In genomic region chr15:82248261-82248660, GRCh38 we compare ENCODE assay signal across 8 cellular contexts. TPM values are rescaled to one million over a fixed set of nuclear protein-coding genes. Genes with fewer than 3 reads are reported as not detected.
A peak's percentile ranks its signal among the peaks of the same experiment; 100 is the strongest.
DNase-seq lines count a peak whose midpoint lies in the region; TF ChIP-seq lines count a peak whose summit lies in the region.
"Not testable (repeated sequence)": the region's sequence is repeated elsewhere in the genome, so short reads cannot be mapped to it uniquely, and the experiment has no call there.
"Had no signal": no experiment of that assay in that cellular context is flagged by ENCODE, and none has a peak within 500 bp of the region (broad histone marks: within the 10 kb centered on the region; RNA-seq: fewer than 3 reads in every experiment).

No MANE protein-coding gene starts in this region.

- in situ Hi-C loops in brain microvascular endothelial cell (cut with HindIII; ENCODE audit: low pct_ligation_motif_present, low sequenced_read_pairs): not testable (repeated sequence)

- peaks cover 22% of the 10 kb centered on the region for H3K36me3 ChIP-seq in MG63
- not testable (repeated sequence) for H3K36me3 ChIP-seq in brain microvascular endothelial cell (replicated peaks); smooth muscle cell (ENCODE audit: low read depth)

- H3K79me2 ChIP-seq in smooth muscle cell (ENCODE audit: low read depth): not testable (repeated sequence)

- H3K27ac ChIP-seq in brain microvascular endothelial cell: not testable (repeated sequence)
- H3K27ac ChIP-seq in smooth muscle cell (ENCODE audit: low read depth): peak overlapping the region; percentile 28

- H3K9ac ChIP-seq in smooth muscle cell (ENCODE audit: low read depth): not testable (repeated sequence)

- H3K27me3 ChIP-seq in MG63; brain microvascular endothelial cell (replicated peaks); smooth muscle cell (ENCODE audit: low read depth): not testable (repeated sequence)

- WGBS in smooth muscle cell (ENCODE audit: low lambda C conversion rate): 7% methylated on average over 3 of the region's 3 CpGs

- not testable (repeated sequence) for TF ChIP-seq CTCF in AG10803 (conservative IDR thresholded peaks at IDR 0.05; ENCODE audit: low read length); HFFc6 (IDR thresholded peaks at IDR 0.05); brain microvascular endothelial cell (IDR thresholded peaks at IDR 0.05; ENCODE audit: low read depth, low read length, missing control alignments); smooth muscle cell (IDR thresholded peaks at IDR 0.05; ENCODE audit: borderline replicate concordance, insufficient read depth, poor library complexity, severe bottlenecking)

- H4K20me1 ChIP-seq in smooth muscle cell (ENCODE audit: low read depth): not testable (repeated sequence)

- H3K9me3 ChIP-seq in MG63; smooth muscle cell (replicated peaks; ENCODE audit: low read depth): not testable (repeated sequence)

- DNase-seq in AG10803 (ENCODE audit: low read depth): peak; percentile 18
- peak; percentile 51 for DNase-seq in HFFc6
- peak; percentile 19 for DNase-seq in MG63
- peak; percentile 57 for DNase-seq in RPMI7951 (ENCODE audit: low read depth)
- DNase-seq in brain microvascular endothelial cell: peak; percentile 6
- peak; percentile 15 for DNase-seq in iris pigment epithelial cell (ENCODE audit: low read depth)
- not testable (repeated sequence) for DNase-seq in smooth muscle cell (lab: John Stamatoyannopoulos, UW; ENCODE audit: unreplicated experiment)

- H3K9me3 Mint-ChIP-seq in HFFc6: not testable (repeated sequence)

- H3K4me3 ChIP-seq in AG10803 (ENCODE audit: low read length); MG63; brain microvascular endothelial cell (ENCODE audit: low read depth, low read length); smooth muscle cell: not testable (repeated sequence)

- not testable (repeated sequence) for H3K27me3 Mint-ChIP-seq in HFFc6 (ENCODE audit: insufficient read depth)

- H3K4me1 ChIP-seq in smooth muscle cell (ENCODE audit: low read depth): not testable (repeated sequence)

- H3K36me3 Mint-ChIP-seq in HFFc6 (ENCODE audit: low read depth): peaks cover 28% of the 10 kb centered on the region

- H2AFZ ChIP-seq in smooth muscle cell (ENCODE audit: low read depth): not testable (repeated sequence)

- peak overlapping the region; percentile 75 for H3K27ac Mint-ChIP-seq in HFFc6

- H3K4me2 ChIP-seq in smooth muscle cell: peak overlapping the region; percentile 35

- not testable (repeated sequence) for H3K4me3 Mint-ChIP-seq in HFFc6

- H3F3A ChIP-seq in smooth muscle cell (ENCODE audit: low read depth): not testable (repeated sequence)

- H3K4me1 Mint-ChIP-seq in HFFc6 (ENCODE audit: low read depth): peaks cover 41% of the 10 kb centered on the region

RNA-seq across cellular contexts. Expression of gene EFL1, which starts 14.3 kb away (rescaled TPM):
- total RNA-seq in HFFc6 (2021; fragmentation: NEBNext Ultra II Directional; extraction: Animal tissue kit (Norgen Biotek cat#: 25700)): 10 to 100 TPM; 14.3 to 20.5 (median 18.5) TPM
- 18.2 and 18.7 TPM in 2 replicates for total RNA-seq in MG63 (2014; rRNA removed; shearing (Covaris generic); ENCODE audit: low replicate concordance)
- 27.2 and 34.4 TPM in 2 replicates for total RNA-seq in RPMI7951 (2014; rRNA removed; shearing (Covaris generic))
- 12.8 and 13.2 TPM in 2 replicates for total RNA-seq in smooth muscle cell
- 4.5 and 9.6 TPM in 2 replicates for polyA plus RNA-seq in smooth muscle cell

RNA-seq across cellular contexts. Expression of gene SAXO2, which starts 14.4 kb away (rescaled TPM):
- total RNA-seq in HFFc6 (2021; fragmentation: NEBNext Ultra II Directional; extraction: Animal tissue kit (Norgen Biotek cat#: 25700)): 1 to 10 TPM; 1.1 to 2.1 (median 1.4) TPM
- total RNA-seq in MG63 (2014; rRNA removed; shearing (Covaris generic); ENCODE audit: low replicate concordance): 0.05 TPM in 1 of 2 replicates, not detected in the other
- under 0.01 TPM in 1 of 2 replicates, not detected in the other for total RNA-seq in RPMI7951 (2014; rRNA removed; shearing (Covaris generic))
- total RNA-seq in smooth muscle cell: 0.54 TPM in 1 of 2 replicates, not detected in the other
- 1.2 TPM in 1 of 2 replicates, not detected in the other for polyA plus RNA-seq in smooth muscle cell
- total RNA-seq: CD4-positive, CD25-positive, alpha-beta regulatory T cell had no signal
